25 cellular contexts compared by ENCODE assay signal in the genomic region with DNA sequence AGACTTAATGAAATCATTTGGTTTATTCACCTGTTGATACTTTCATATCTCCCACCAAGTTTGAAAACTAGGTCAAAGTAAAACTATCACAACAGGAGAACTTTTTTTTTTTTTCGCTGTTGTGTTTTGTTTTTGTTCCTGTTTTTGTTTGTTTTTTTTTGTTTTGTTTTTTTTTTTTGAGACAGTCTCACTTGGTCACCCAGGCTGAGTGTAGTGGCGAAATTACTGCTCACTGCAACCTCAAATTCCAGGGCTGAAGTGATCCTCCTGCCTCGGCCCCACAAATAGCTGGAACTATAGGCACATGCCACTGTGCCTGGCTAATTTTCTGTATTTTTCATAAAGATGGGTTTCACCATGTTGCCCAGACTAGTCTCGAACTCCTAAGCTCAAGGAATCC.
"Had no signal": no experiment of that assay in that cellular context is flagged by ENCODE, and none has a peak within 500 bp of the region (broad histone marks: within the 10 kb centered on the region; RNA-seq: fewer than 3 reads in every experiment).

No MANE protein-coding gene starts in this region.

- H3K9me3 Mint-ChIP-seq: immature natural killer cell had no signal

- H3K4me3 ChIP-seq: coronary artery, gastrocnemius medialis, heart left ventricle, left ventricle myocardium inferior, tibial nerve, uterus had no signal

- H3K27me3 Mint-ChIP-seq: activated naive CD4-positive, alpha-beta T cell treated with anti-CD3 and anti-CD28 coated beads, Interleukin-2, amount 10 ng/mL, durations not matched to agents 7 days and 5 days; activated naive CD8-positive, alpha-beta T cell treated with anti-CD3 and anti-CD28 coated beads, Interleukin-2, amount 50 U/mL, for 24 hours; central memory CD8-positive, alpha-beta T cell; progenitor cell of endocrine pancreas had no signal

- H3K36me3 ChIP-seq: brain microvascular endothelial cell, gastrocnemius medialis, heart left ventricle, left ventricle myocardium inferior, tibial nerve, uterus had no signal

- ATAC-seq: activated naive CD8-positive, alpha-beta T cell treated with anti-CD3 and anti-CD28 coated beads, Interleukin-2, amount 50 U/mL, for 24 hours; gastrocnemius medialis; heart left ventricle had no signal

- H3K4me3 Mint-ChIP-seq: activated naive CD4-positive, alpha-beta T cell treated with anti-CD3 and anti-CD28 coated beads, Interleukin-2, amount 10 ng/mL, durations not matched to agents 7 days and 5 days; activated naive CD8-positive, alpha-beta T cell treated with anti-CD3 and anti-CD28 coated beads, Interleukin-2, amount 50 U/mL, for 24 hours; central memory CD8-positive, alpha-beta T cell; immature natural killer cell had no signal

- H3K27ac Mint-ChIP-seq: activated naive CD4-positive, alpha-beta T cell treated with anti-CD3 and anti-CD28 coated beads, Interleukin-2, amount 10 ng/mL, durations not matched to agents 7 days and 5 days; activated naive CD8-positive, alpha-beta T cell treated with anti-CD3 and anti-CD28 coated beads, Interleukin-2, amount 50 U/mL, for 24 hours; immature natural killer cell; progenitor cell of endocrine pancreas had no signal

- H3K27me3 ChIP-seq: brain microvascular endothelial cell, gastrocnemius medialis, heart left ventricle, tibial nerve, uterus had no signal

- H3K27ac ChIP-seq: brain microvascular endothelial cell, coronary artery, gastrocnemius medialis, heart left ventricle, left ventricle myocardium inferior, tibial nerve, uterus had no signal

- DNase-seq: activated CD4-positive, CD25-positive, alpha-beta regulatory T cell; activated CD8-positive, alpha-beta memory T cell treated with anti-CD3 and anti-CD28 coated beads for 24 hours; activated CD8-positive, alpha-beta memory T cell treated with anti-CD3 and anti-CD28 coated beads, Interleukin-2, amount 50 U/mL, for 48 hours; activated effector memory CD4-positive, alpha-beta T cell treated with Interleukin-2 at 50 U/mL for 16 hours; activated naive CD4-positive, alpha-beta T cell treated with anti-CD3 and anti-CD28 coated beads, Interleukin-2, amount 10 ng/mL, durations not matched to agents 7 days and 5 days; activated naive CD8-positive, alpha-beta T cell treated with anti-CD3 and anti-CD28 coated beads, Interleukin-2, amount 50 U/mL, for 24 hours; activated T-cell treated with anti-CD3 and anti-CD28 coated beads, Interleukin-2, amount 50 U/mL, for 48 hours; aorta; brain microvascular endothelial cell; gastrocnemius medialis; heart left ventricle; immature natural killer cell; kidney glomerular epithelial cell; left ventricle myocardium inferior; mammary epithelial cell; occipital lobe; stimulated activated CD4-positive, alpha-beta T cell treated with anti-CD3 and anti-CD28 coated beads, Interleukin-12 subunit alpha, Interleukin-12 subunit beta, amount 100 ng/mL, for 4 hours; stimulated activated CD4-positive, alpha-beta T cell treated with anti-CD3 and anti-CD28 coated beads, Interleukin-2, amount 100 ng/mL, for 24 hours; stimulated activated naive CD4-positive, alpha-beta T cell treated with Interleukin-2 at 50 U/mL for 16 hours; T-helper 9 cell; uterus had no signal

- H3K36me3 Mint-ChIP-seq: immature natural killer cell had no signal
